8 cellular contexts compared by ENCODE assay signal in genomic region chr17:37489197-37490001, GRCh38. TPM values are rescaled to one million over a fixed set of nuclear protein-coding genes. Genes with fewer than 3 reads are reported as not detected.
DNase-seq lines count a peak whose midpoint lies in the region; ATAC-seq and TF ChIP-seq lines count a peak whose summit lies in the region.

TSS of gene DUSP14 (plus strand) at chr17:37489891. CDS start at chr17:37512273, 22,382 bp downstream.

- peak; percentile 93 for DNase-seq in DMS53 (lab: John Stamatoyannopoulos, UW)
- DNase-seq in KG1 (lab: John Stamatoyannopoulos, UW), result peak; percentile 54
- peak; percentile 80 to 90 for DNase-seq in SJCRH30
- peak; percentile 81 for DNase-seq in activated gamma-delta T cell treated with Interleukin-2 at 50 U/mL for 16 hours
- DNase-seq in foreskin fibroblast, result peak; percentile 85 to 95
- peak; percentile 94 for DNase-seq in neural progenitor cell (ENCODE audit: low spot score)

- H3K4me1 ChIP-seq in SJCRH30 (peaks cover 9% of the 10 kb centered on the region), neural progenitor cell (peaks cover 30% of the 10 kb centered on the region), stomach smooth muscle (ENCODE audit: control insufficient read depth, insufficient read depth, low read length) (peaks cover 21% of the 10 kb centered on the region)

- peaks cover 5% of the 10 kb centered on the region for H3K27me3 Mint-ChIP-seq in neural progenitor cell (ENCODE audit: insufficient read depth, low read depth)

- no peaks in the 10 kb centered on the region for H3K36me3 ChIP-seq in SJCRH30
- H3K36me3 ChIP-seq in neural progenitor cell, result no peaks in the 10 kb centered on the region
- H3K36me3 ChIP-seq in stomach smooth muscle (ENCODE audit: control insufficient read depth in 2 of 2, insufficient read depth in 2 of 2, low read length in 2 of 2), result no peaks in the 10 kb centered on the region

- H3K4me3 Mint-ChIP-seq in neural progenitor cell, result peak within 1 kb of the TSS; percentile 98

- H3K9me3 ChIP-seq in SJCRH30 (replicated peaks), result no peaks in the 10 kb centered on the region
- no peaks in the 10 kb centered on the region for H3K9me3 ChIP-seq in neural progenitor cell (ENCODE audit: low read depth)
- no peaks in the 10 kb centered on the region for H3K9me3 ChIP-seq in stomach smooth muscle (ENCODE audit: control insufficient read depth in 2 of 2, low read length in 2 of 2)

- H2AFZ ChIP-seq in neural progenitor cell (replicated peaks), result peak within 1 kb of the TSS; percentile 99

- H3K27me3 ChIP-seq in SJCRH30 (no peaks in the 10 kb centered on the region), neural progenitor cell (peaks cover 24% of the 10 kb centered on the region), stomach smooth muscle (ENCODE audit: control insufficient read depth in 1 of 2, insufficient read depth in 2 of 2, low read length in 2 of 2) (no peaks in the 10 kb centered on the region)

- no peak within 1 kb of the TSS for H3K9ac ChIP-seq in neural progenitor cell
- peak within 1 kb of the TSS; percentile 73 to 77 for H3K9ac ChIP-seq in stomach smooth muscle (ENCODE audit: low read length in 2 of 2)

- peaks cover 13% of the 10 kb centered on the region for H4K20me1 ChIP-seq in neural progenitor cell (ENCODE audit: low read depth)

- peak within 1 kb of the TSS; percentile 37 for H3K27ac Mint-ChIP-seq in neural progenitor cell

- H3F3A ChIP-seq in neural progenitor cell (ENCODE audit: low read depth), result peaks cover 43% of the 10 kb centered on the region

- peaks cover 38% of the 10 kb centered on the region for H3K4me1 Mint-ChIP-seq in neural progenitor cell

- H3K27ac ChIP-seq in SJCRH30, result peak within 1 kb of the TSS; percentile 29; the same call in 1 of the 2 replicates
- no peak within 1 kb of the TSS for H3K27ac ChIP-seq in neural progenitor cell
- peak within 1 kb of the TSS; percentile 76 for H3K27ac ChIP-seq in stomach smooth muscle (ENCODE audit: low read length)

- H3K4me3 ChIP-seq in SJCRH30 (peak within 1 kb of the TSS; percentile 75), foreskin fibroblast (ENCODE audit: low read depth in 1 of 2, low read length in 2 of 2) (peak within 1 kb of the TSS; percentile 85 to 88), neural progenitor cell (peak within 1 kb of the TSS; percentile 95), stomach smooth muscle (ENCODE audit: low read length in 2 of 2) (peak within 1 kb of the TSS; percentile 85 to 97)

- TF ChIP-seq CTCF in foreskin fibroblast (IDR thresholded peaks at IDR 0.05; ENCODE audit: low read depth, low read length) (no peak), neural progenitor cell (IDR thresholded peaks at IDR 0.05) (peak; percentile 14)

- H3K79me2 ChIP-seq in neural progenitor cell (ENCODE audit: low read depth), result peaks cover 40% of the 10 kb centered on the region

- H3K36me3 Mint-ChIP-seq in neural progenitor cell, result no peaks in the 10 kb centered on the region

- peak within 1 kb of the TSS; percentile 99 for H3K4me2 ChIP-seq in neural progenitor cell

- peak; percentile 61 for ATAC-seq in GM21528 (IDR thresholded peaks at IDR 0.05; ENCODE audit: low FRiP score, unreplicated experiment)

- H3K9me3 Mint-ChIP-seq in neural progenitor cell, result no peaks in the 10 kb centered on the region

RNA-seq across cellular contexts. Expression of gene DUSP14, which starts in this region (rescaled TPM):
- 24.4 and 24.6 TPM in 2 replicates for total RNA-seq in SJCRH30 (2014; rRNA removed; shearing (Covaris generic))
- total RNA-seq in neural progenitor cell (ENCODE audit: low replicate concordance), result 17.3 and 21.6 TPM in 2 replicates
